In the genomic region with DNA sequence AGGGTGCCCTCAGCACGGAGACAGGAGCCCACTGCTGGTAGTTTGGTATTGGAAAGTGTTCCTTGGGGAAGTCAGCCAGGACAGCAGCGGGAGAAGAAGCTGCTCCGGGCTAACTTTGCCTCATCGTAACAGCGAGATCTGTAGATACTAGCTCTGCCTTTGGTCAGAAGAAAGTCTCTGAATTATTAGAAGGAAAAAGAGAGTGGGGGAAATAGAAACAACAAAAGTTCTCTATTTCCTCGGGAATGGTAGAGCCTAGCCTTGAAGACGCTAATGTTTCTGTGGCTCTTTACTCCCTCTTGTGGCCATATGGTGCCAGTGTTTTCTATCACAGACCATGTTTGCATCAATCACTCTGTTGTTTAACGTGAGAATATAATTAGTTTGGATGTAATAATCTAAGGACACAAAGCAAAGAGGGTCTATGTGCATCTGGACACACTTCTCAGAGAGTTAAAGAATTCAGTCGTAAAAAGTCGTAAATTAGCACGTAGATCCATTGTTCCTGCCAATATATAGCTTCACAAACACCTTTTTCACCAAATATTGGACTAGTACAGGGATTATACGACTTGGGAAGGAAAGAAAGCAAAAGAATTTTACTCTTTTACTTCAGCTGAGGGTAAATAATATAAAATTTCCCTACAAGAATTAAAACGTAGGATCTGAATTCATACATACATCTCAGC, we compare ENCODE assay signal across 8 cellular contexts. TPM values are rescaled to one million over a fixed set of nuclear protein-coding genes. Genes with fewer than 3 reads are reported as not detected.
A peak's percentile ranks its signal among the peaks of the same experiment; 100 is the strongest.
DNase-seq lines count a peak whose midpoint lies in the region; ATAC-seq and TF ChIP-seq lines count a peak whose summit lies in the region.

No MANE protein-coding gene starts in this region.

- H3K4me1 ChIP-seq in thoracic aorta (ENCODE audit: control insufficient read depth in 1 of 2, low read depth in 2 of 2): peaks cover 0 to 8% of the 10 kb centered on the region in 2 donors

- no peaks in the 10 kb centered on the region for H3K36me3 ChIP-seq in thoracic aorta

- H3K9me3 ChIP-seq in thoracic aorta: no peaks in the 10 kb centered on the region

- peak; percentile 84 for DNase-seq in DMS 273 (lab: John Stamatoyannopoulos, UW; ENCODE audit: unreplicated experiment)
- peak; percentile 50 for DNase-seq in GM20000 (ENCODE audit: low spot score)
- DNase-seq in HS-5 (ENCODE audit: low read depth): peak; percentile 54
- peak; percentile 74 for DNase-seq in NOMO-1 treated with DMSO at 0.1 percent for 48 hours (lab: John Stamatoyannopoulos, UW; ENCODE audit: unreplicated experiment)
- peak; percentile 21 for DNase-seq in activated T-cell treated with anti-CD3 and anti-CD28 coated beads for 1 hour (ENCODE audit: low read depth)
- DNase-seq in mucosa of gallbladder (ENCODE audit: low spot score): peak; percentile 75
- DNase-seq in thoracic aorta (ENCODE audit: low spot score): no peak

- H3K27me3 ChIP-seq in thoracic aorta (replicated peaks; ENCODE audit: insufficient read depth): no peaks in the 10 kb centered on the region

- peak overlapping the region; percentile 77 for H3K4me3 ChIP-seq in thoracic aorta

- TF ChIP-seq CTCF in GM20000 (IDR thresholded peaks at IDR 0.05; ENCODE audit: extremely low read depth, missing control alignments): peak; percentile 69
- peak; percentile 89 for TF ChIP-seq CTCF in thoracic aorta (IDR thresholded peaks at IDR 0.05)

- peak overlapping the region; percentile 65 to 79 for H3K27ac ChIP-seq in thoracic aorta

- ATAC-seq in esophagus mucosa (peak; percentile 86), thoracic aorta (ENCODE audit: insufficient number of reproducible peaks, low FRiP score, low read depth) (peak; percentile 87)

RNA-seq across cellular contexts. Expression of a gene that starts 40.2 kb away (rescaled TPM):
- total RNA-seq in esophagus mucosa (164 TPM), mucosa of gallbladder (379 TPM), thoracic aorta (100 to 1,000 TPM; 168 to 174 TPM)

RNA-seq across cellular contexts. Expression of a gene that starts 56.3 kb away (rescaled TPM):
- 15.3 TPM for total RNA-seq in esophagus mucosa
- total RNA-seq in mucosa of gallbladder: 17.1 TPM
- total RNA-seq in thoracic aorta: 10 to 100 TPM; 16.8 to 34.1 TPM
